ENCODE assay signal across 15 cellular contexts in genomic region chr21:39037807-39038405, GRCh38.
DNase-seq lines count a peak whose midpoint lies in the region; ATAC-seq, FAIRE-seq and TF ChIP-seq lines count a peak whose summit lies in the region.
"Had no signal": no experiment of that assay in that cellular context is flagged by ENCODE, and none has a peak within 500 bp of the region (broad histone marks: within the 10 kb centered on the region; RNA-seq: fewer than 3 reads in every experiment).

No MANE protein-coding gene starts in this region.

- FAIRE-seq in H1 (lab: Jason Lieb, UNC), result no peak

- peak; percentile 56 to 73 for TF ChIP-seq RAD21 in H1 (IDR thresholded peaks at IDR 0.05 in 1 of 2, conservative IDR thresholded peaks at IDR 0.05 in 1 of 2; ENCODE audit: low read depth in 2 of 2, low read length in 2 of 2)

- peaks cover 7% of the 10 kb centered on the region for H3K4me1 Mint-ChIP-seq in activated CD8-positive, alpha-beta T cell treated with anti-CD3 and anti-CD28 coated beads for 36 hours (ENCODE audit: low read depth)
- peaks cover 24% of the 10 kb centered on the region for H3K4me1 Mint-ChIP-seq in activated CD8-positive, alpha-beta T cell treated with anti-CD3 and anti-CD28 coated beads, Interleukin-2, amount 10 ng/mL, durations not matched to agents 7 days and 5 days (ENCODE audit: low read depth)

- TF ChIP-seq CTCF in activated CD8-positive, alpha-beta T cell treated with anti-CD3 and anti-CD28 coated beads for 36 hours (IDR thresholded peaks at IDR 0.05), result no peak
- TF ChIP-seq CTCF in H1 (IDR thresholded peaks at IDR 0.05; ENCODE audit: control extremely low read depth in 1 of 3, insufficient read depth in 1 of 3, low read depth in 1 of 3, low read length in 3 of 3), result peak; percentile 60 to 69 (median 61)
- no peak for TF ChIP-seq CTCF in sigmoid colon (IDR thresholded peaks at IDR 0.05)

- no peak overlapping the region for H2AK5ac ChIP-seq in H1 (ENCODE audit: low read depth, low read length)

- ATAC-seq in activated CD8-positive, alpha-beta T cell treated with anti-CD3 and anti-CD28 coated beads for 36 hours, result no peak
- no peak for ATAC-seq in activated CD8-positive, alpha-beta T cell treated with anti-CD3 and anti-CD28 coated beads, Interleukin-2, amount 10 ng/mL, durations not matched to agents 7 days and 5 days
- ATAC-seq: mucosa of descending colon had no signal

- H3K36me3 ChIP-seq in H1 (ENCODE audit: control insufficient read depth in 2 of 4, insufficient read depth in 4 of 4, low read length in 3 of 4) (no peaks in the 10 kb centered on the region), sigmoid colon (no peaks in the 10 kb centered on the region)
- H3K36me3 ChIP-seq: upper lobe of left lung had no signal

- no peaks in the 10 kb centered on the region for H4K20me1 ChIP-seq in H1 (replicated peaks in 1 of 2; ENCODE audit: control insufficient read depth in 1 of 2, insufficient read depth in 2 of 2, low read length in 2 of 2)

- WGBS in H1 (ENCODE audit: extremely low coverage in 1 of 2, insufficient coverage in 1 of 2, insufficient read length in 1 of 2, insufficient replicate concordance in 2 of 2, low coverage in 1 of 2, low lambda C conversion rate in 2 of 2, missing lambda C conversion rate in 1 of 2), 2 experiments, result 79% methylated on average over 11 of the region's 11 CpGs; no CpG with 5 or more reads in 1 of the 2 experiments
- WGBS in sigmoid colon, 2 donors, result 91 to 93% methylated on average over 11 of the region's 11 CpGs

- H2BK5ac ChIP-seq in H1 (ENCODE audit: low read depth, low read length), result no peak overlapping the region

- no peak overlapping the region for H4K8ac ChIP-seq in H1 (ENCODE audit: extremely low read depth, insufficient read depth, low read length)

- H3K4me1 ChIP-seq in H1 (replicated peaks in 1 of 4; ENCODE audit: control insufficient read depth in 3 of 4, insufficient read depth in 4 of 4, low read length in 3 of 4), result peaks cover 0 to 4% (median 2%) of the 10 kb centered on the region in 4 experiments; a peak in 4 of 7 replicates
- no peaks in the 10 kb centered on the region for H3K4me1 ChIP-seq in sigmoid colon

- H3K27me3 ChIP-seq in H1 (replicated peaks in 1 of 4; ENCODE audit: control insufficient read depth in 3 of 4, extremely low read depth in 1 of 4, insufficient read depth in 3 of 4, low read length in 3 of 4), result no peaks in the 10 kb centered on the region; a peak in 1 of 7 replicates
- H3K27me3 ChIP-seq in sigmoid colon, result no peaks in the 10 kb centered on the region
- H3K27me3 ChIP-seq: upper lobe of left lung had no signal

- no peak overlapping the region for H2BK120ac ChIP-seq in H1 (replicated peaks; ENCODE audit: low read depth, low read length)

- no peak overlapping the region for H3K27ac Mint-ChIP-seq in activated CD8-positive, alpha-beta T cell treated with anti-CD3 and anti-CD28 coated beads for 36 hours
- no peak overlapping the region for H3K27ac Mint-ChIP-seq in activated CD8-positive, alpha-beta T cell treated with anti-CD3 and anti-CD28 coated beads, Interleukin-2, amount 10 ng/mL, durations not matched to agents 7 days and 5 days

- no peak overlapping the region for H3K4me3 Mint-ChIP-seq in activated CD8-positive, alpha-beta T cell treated with anti-CD3 and anti-CD28 coated beads for 36 hours
- H3K4me3 Mint-ChIP-seq in activated CD8-positive, alpha-beta T cell treated with anti-CD3 and anti-CD28 coated beads, Interleukin-2, amount 10 ng/mL, durations not matched to agents 7 days and 5 days, result no peak overlapping the region

- TF ChIP-seq POLR2A in H1 (IDR thresholded peaks at IDR 0.05; ENCODE audit: control extremely low read depth in 1 of 2, low read depth in 2 of 2, low read length in 2 of 2) (no peak), sigmoid colon (IDR thresholded peaks at IDR 0.05) (no peak)

- H2BK15ac ChIP-seq in H1 (ENCODE audit: low read length), result no peak overlapping the region

- no peaks in the 10 kb centered on the region for H3K36me3 Mint-ChIP-seq in activated CD8-positive, alpha-beta T cell treated with anti-CD3 and anti-CD28 coated beads for 36 hours (ENCODE audit: low read depth)
- H3K36me3 Mint-ChIP-seq in activated CD8-positive, alpha-beta T cell treated with anti-CD3 and anti-CD28 coated beads, Interleukin-2, amount 10 ng/mL, durations not matched to agents 7 days and 5 days (ENCODE audit: low read depth), result no peaks in the 10 kb centered on the region

- no peak overlapping the region for H3K4me2 ChIP-seq in H1 (ENCODE audit: insufficient read depth in 1 of 2, low read depth in 2 of 2, low read length in 2 of 2)

- POLR2A ChIA-PET in activated CD8-positive, alpha-beta T cell treated with anti-CD3 and anti-CD28 coated beads for 36 hours (lab: Charles Lee), result no interaction called here
- POLR2A ChIA-PET in activated CD8-positive, alpha-beta T cell treated with anti-CD3 and anti-CD28 coated beads, Interleukin-2, amount 10 ng/mL, durations not matched to agents 7 days and 5 days (lab: Charles Lee), result no interaction called here
- POLR2A ChIA-PET in H1 (lab: Charles Lee; ENCODE audit: partially characterized antibody), result interaction anchor here (0.7 to 1.9 kb wide), 3 partner anchors 10 to 71 kb away, joined by 3 to 4 read pairs (median 3); no protein-coding TSS in a partner anchor

- no peaks in the 10 kb centered on the region for H3K9me3 Mint-ChIP-seq in activated CD8-positive, alpha-beta T cell treated with anti-CD3 and anti-CD28 coated beads for 36 hours
- H3K9me3 Mint-ChIP-seq in activated CD8-positive, alpha-beta T cell treated with anti-CD3 and anti-CD28 coated beads, Interleukin-2, amount 10 ng/mL, durations not matched to agents 7 days and 5 days (ENCODE audit: insufficient read depth), result no peaks in the 10 kb centered on the region

- no peak overlapping the region for H3K4me3 ChIP-seq in H1 (ENCODE audit: extremely low read depth in 1 of 4, insufficient read depth in 2 of 4, low read depth in 3 of 4, low read length in 4 of 4)
- H3K4me3 ChIP-seq in sigmoid colon, result no peak overlapping the region
- H3K4me3 ChIP-seq: mucosa of descending colon, upper lobe of left lung had no signal

- H3K23me2 ChIP-seq in H1 (ENCODE audit: low read depth, low read length), result no peaks in the 10 kb centered on the region

- peak overlapping the region; percentile 22; the same call in 1 of the 2 replicates for H2BK12ac ChIP-seq in H1 (ENCODE audit: low read depth, low read length)

- intact Hi-C loops in activated CD8-positive, alpha-beta T cell treated with anti-CD3 and anti-CD28 coated beads for 36 hours (cut with micrococcal nuclease), result no loop called here
- intact Hi-C loops in sigmoid colon (cut with DNase I), result no loop called here

- H3K9me3 ChIP-seq in H1 (ENCODE audit: insufficient read depth in 2 of 2, low read depth in 1 of 2, low read length in 1 of 2), result no peaks in the 10 kb centered on the region
- H3K9me3 ChIP-seq in sigmoid colon, result no peaks in the 10 kb centered on the region
- H3K9me3 ChIP-seq: mucosa of descending colon, upper lobe of left lung had no signal

- H3K79me2 ChIP-seq in H1 (ENCODE audit: control insufficient read depth in 1 of 2, insufficient read depth in 2 of 2, low read length in 2 of 2), result no peaks in the 10 kb centered on the region

- no peak for TF ChIP-seq EP300 in H1 (IDR thresholded peaks at IDR 0.05; ENCODE audit: borderline replicate concordance in 1 of 2, low read depth in 2 of 2, low read length in 2 of 2)
- no peak for TF ChIP-seq EP300 in sigmoid colon (IDR thresholded peaks at IDR 0.05)

- peak overlapping the region; percentile 10; the same call in 1 of the 2 replicates for H2AFZ ChIP-seq in H1 (ENCODE audit: low read length)

- H3K18ac ChIP-seq in H1 (ENCODE audit: extremely low read depth, low read length), result no peak overlapping the region

- CTCF ChIA-PET in activated CD8-positive, alpha-beta T cell treated with anti-CD3 and anti-CD28 coated beads for 36 hours (lab: Charles Lee), result no interaction called here
- CTCF ChIA-PET in activated CD8-positive, alpha-beta T cell treated with anti-CD3 and anti-CD28 coated beads, Interleukin-2, amount 10 ng/mL, durations not matched to agents 7 days and 5 days (lab: Charles Lee), result no interaction called here
- CTCF ChIA-PET in H1 (lab: Charles Lee; ENCODE audit: partially characterized antibody), result interaction anchor here (0.7 to 2.7 kb wide), 23 partner anchors 10 to 319 kb away, joined by 3 to 11 read pairs (median 4); no protein-coding TSS in a partner anchor

- H3K27me3 Mint-ChIP-seq in activated CD8-positive, alpha-beta T cell treated with anti-CD3 and anti-CD28 coated beads for 36 hours, result peaks cover 12% of the 10 kb centered on the region
- H3K27me3 Mint-ChIP-seq in activated CD8-positive, alpha-beta T cell treated with anti-CD3 and anti-CD28 coated beads, Interleukin-2, amount 10 ng/mL, durations not matched to agents 7 days and 5 days (ENCODE audit: low read depth), result peaks cover 8% of the 10 kb centered on the region

- H4K5ac ChIP-seq in H1 (ENCODE audit: insufficient read length, low read depth, low read length), result no peak overlapping the region

- 0 out of 2 replicates have a peak overlapping the region, but pooled peaks have one; percentile 63 for H2BK20ac ChIP-seq in H1 (ENCODE audit: low read length)

- peak; percentile 9 for DNase-seq in activated CD8-positive, alpha-beta T cell treated with anti-CD3 and anti-CD28 coated beads for 36 hours
- no peak for DNase-seq in activated CD8-positive, alpha-beta T cell treated with anti-CD3 and anti-CD28 coated beads, Interleukin-2, amount 10 ng/mL, durations not matched to agents 7 days and 5 days
- DNase-seq in M059J (ENCODE audit: low read depth) (peak; percentile 43), H1 (ENCODE audit: low read depth in 1 of 2, low spot score in 2 of 2) (peak in 1 of 2 experiments; percentile 78), sigmoid colon (peak; percentile 56), NAMALWA (ENCODE audit: low spot score) (no peak), GM19238 (ENCODE audit: insufficient read length, low spot score) (no peak), medulla oblongata (ENCODE audit: extremely low spot score) (no peak)
- DNase-seq: activated CD4-positive, alpha-beta T cell treated with anti-CD3 and anti-CD28 coated beads for 4 hours; activated effector memory CD4-positive, alpha-beta T cell treated with anti-CD3 and anti-CD28 coated beads, Interleukin-2, amount 50 U/mL, for 16 hours; mucosa of descending colon; NCI-H2107; posterior cingulate gyrus; stimulated activated CD8-positive, alpha-beta memory T cell treated with anti-CD3 and anti-CD28 coated beads, Interleukin-4, amount 100 ng/mL, for 48 hours; upper lobe of left lung had no signal

- no peak overlapping the region for H3K14ac ChIP-seq in H1 (ENCODE audit: insufficient read length)

- H3K79me1 ChIP-seq in H1 (ENCODE audit: low read depth, low read length), result no peaks in the 10 kb centered on the region

- no peak overlapping the region for H3K56ac ChIP-seq in H1 (replicated peaks; ENCODE audit: insufficient read length, low read depth, low read length)

- H3K4ac ChIP-seq in H1 (replicated peaks; ENCODE audit: insufficient read length, low read depth, low read length), result no peak overlapping the region

- no peak overlapping the region for H3K9ac ChIP-seq in H1 (replicated peaks in 1 of 4; ENCODE audit: extremely low read depth in 1 of 4, low read depth in 3 of 4, low read length in 3 of 4)

- H4K91ac ChIP-seq in H1 (replicated peaks; ENCODE audit: insufficient read length, low read length), result no peak overlapping the region

- no peak overlapping the region for H3K27ac ChIP-seq in H1 (ENCODE audit: low read depth, low read length)
- H3K27ac ChIP-seq in sigmoid colon, result no peak overlapping the region

- no peak overlapping the region for H3K23ac ChIP-seq in H1 (ENCODE audit: insufficient read length)

Comparison
In these comparisons a context has a peak if more than half of its experiments do, and no peak if none do; other contexts are left out.
1. DNase-seq: peak in activated CD8-positive, alpha-beta T cell treated with anti-CD3 and anti-CD28 coated beads for 36 hours (single experiment), M059J (single experiment) and sigmoid colon (single experiment); none in activated CD8-positive, alpha-beta T cell treated with anti-CD3 and anti-CD28 coated beads, Interleukin-2, amount 10 ng/mL, durations not matched to agents 7 days and 5 days (single experiment), NAMALWA (single experiment), GM19238 (single experiment) and medulla oblongata (single experiment).
2. CTCF ChIP-seq: peak in H1 (3 of 3); none in activated CD8-positive, alpha-beta T cell treated with anti-CD3 and anti-CD28 coated beads for 36 hours (single experiment) and sigmoid colon (0 of 4).